ENCODE assay signal across 27 cellular contexts in the genomic region with DNA sequence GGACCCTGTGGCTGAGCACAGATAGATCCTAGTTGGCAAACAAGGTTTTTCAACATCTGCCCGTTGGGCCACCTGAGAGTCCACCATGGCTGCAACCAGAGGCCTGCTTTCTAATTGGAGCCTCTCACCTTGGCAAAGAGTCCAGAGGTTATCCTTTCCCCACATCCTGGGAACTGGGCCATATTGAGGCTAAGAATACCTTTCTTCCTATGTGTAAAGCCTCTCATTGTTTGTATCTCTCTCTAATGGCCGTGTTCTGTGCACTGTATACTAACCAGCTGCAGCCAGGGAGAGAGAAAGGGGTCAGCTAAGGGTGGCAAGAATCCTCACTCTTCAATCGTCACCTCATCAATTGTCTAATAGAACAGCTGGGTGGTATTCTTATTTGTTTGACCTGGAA.
"Had no signal": no experiment of that assay in that cellular context is flagged by ENCODE, and none has a peak within 500 bp of the region (broad histone marks: within the 10 kb centered on the region; RNA-seq: fewer than 3 reads in every experiment).

No MANE protein-coding gene starts in this region.

- ATAC-seq: activated CD4-positive, CD25-positive, alpha-beta regulatory T cell treated with anti-CD3 and anti-CD28 coated beads, Interleukin-2, amount 50 U/mL, for 24 hours; activated CD8-positive, alpha-beta T cell treated with anti-CD3 and anti-CD28 coated beads, Interleukin-2, amount 10 ng/mL, durations not matched to agents 7 days and 5 days; body of pancreas; Panc1; SK-N-SH treated with all-trans-retinoic acid at 6 μM for 48 hours had no signal

- H3K9me3 ChIP-seq: body of pancreas, SJSA1 had no signal

- H3K36me3 Mint-ChIP-seq: activated naive CD4-positive, alpha-beta T cell treated with anti-CD3 and anti-CD28 coated beads, Interleukin-2, amount 50 U/mL, for 24 hours had no signal

- H3K27ac Mint-ChIP-seq: activated CD4-positive, alpha-beta T cell treated with anti-CD3 and anti-CD28 coated beads, Interleukin-2, amount 10 ng/mL, durations not matched to agents 7 days and 5 days; activated CD8-positive, alpha-beta T cell treated with anti-CD3 and anti-CD28 coated beads, Interleukin-2, amount 10 ng/mL, durations not matched to agents 7 days and 5 days; activated naive CD4-positive, alpha-beta T cell treated with anti-CD3 and anti-CD28 coated beads, Interleukin-2, amount 50 U/mL, for 24 hours; T-helper 1 cell treated with Interleukin-12 subunit alpha and Interleukin-12 subunit beta and Interleukin-4 antibody, amounts not matched to agents 30 μg/mL and 1 μg/mL, for 36 hours had no signal

- H3K27me3 Mint-ChIP-seq: activated naive CD4-positive, alpha-beta T cell treated with anti-CD3 and anti-CD28 coated beads, Interleukin-2, amount 50 U/mL, for 24 hours; central memory CD8-positive, alpha-beta T cell had no signal

- H3K4me3 ChIP-seq: body of pancreas, SJSA1 had no signal

- H3K9me3 Mint-ChIP-seq: activated CD4-positive, alpha-beta T cell treated with anti-CD3 and anti-CD28 coated beads, Interleukin-2, amount 10 ng/mL, durations not matched to agents 7 days and 5 days; activated naive CD4-positive, alpha-beta T cell treated with anti-CD3 and anti-CD28 coated beads, Interleukin-2, amount 50 U/mL, for 24 hours; central memory CD8-positive, alpha-beta T cell; T-helper 1 cell treated with Interleukin-12 subunit alpha and Interleukin-12 subunit beta and Interleukin-4 antibody, amounts not matched to agents 30 μg/mL and 1 μg/mL, for 36 hours had no signal

- H3K27me3 ChIP-seq: body of pancreas, SJSA1 had no signal

- H3K27ac ChIP-seq: body of pancreas, SJSA1 had no signal

- H3K36me3 ChIP-seq: SJSA1 had no signal

- H3K4me1 ChIP-seq: SJSA1 had no signal

- DNase-seq: activated CD4-positive, alpha-beta T cell treated with anti-CD3 and anti-CD28 coated beads, Interleukin-2, amount 10 ng/mL, durations not matched to agents 7 days and 5 days; activated CD8-positive, alpha-beta memory T cell treated with anti-CD3 and anti-CD28 coated beads, Interleukin-2, amount 50 U/mL, for 48 hours; activated CD8-positive, alpha-beta T cell treated with anti-CD3 and anti-CD28 coated beads, Interleukin-2, amount 10 ng/mL, durations not matched to agents 7 days and 5 days; activated naive CD4-positive, alpha-beta T cell; activated T-cell treated with anti-CD3 and anti-CD28 coated beads, Interleukin-2, amount 50 U/mL, for 1 hour; aorta; body of pancreas; Kasumi-1; KBM-7; NCI-H1930; NCI-H2107; NCI-H2171 treated with DMSO at 0.1 percent for 48 hours; NCI-H226; NCI-H526; NCI-H774; NK-92 treated with Interleukin-12 subunit alpha and Interleukin-12 subunit beta, amount 100 ng/mL, for 24 hours; OCI-M1; RPMI8226; SHP77; SW 1271 had no signal

- H3K4me3 Mint-ChIP-seq: activated CD4-positive, alpha-beta T cell treated with anti-CD3 and anti-CD28 coated beads, Interleukin-2, amount 10 ng/mL, durations not matched to agents 7 days and 5 days; activated CD8-positive, alpha-beta T cell treated with anti-CD3 and anti-CD28 coated beads, Interleukin-2, amount 10 ng/mL, durations not matched to agents 7 days and 5 days; activated naive CD4-positive, alpha-beta T cell treated with anti-CD3 and anti-CD28 coated beads, Interleukin-2, amount 50 U/mL, for 24 hours; T-helper 1 cell treated with Interleukin-12 subunit alpha and Interleukin-12 subunit beta and Interleukin-4 antibody, amounts not matched to agents 30 μg/mL and 1 μg/mL, for 36 hours had no signal
